In the genomic region with DNA sequence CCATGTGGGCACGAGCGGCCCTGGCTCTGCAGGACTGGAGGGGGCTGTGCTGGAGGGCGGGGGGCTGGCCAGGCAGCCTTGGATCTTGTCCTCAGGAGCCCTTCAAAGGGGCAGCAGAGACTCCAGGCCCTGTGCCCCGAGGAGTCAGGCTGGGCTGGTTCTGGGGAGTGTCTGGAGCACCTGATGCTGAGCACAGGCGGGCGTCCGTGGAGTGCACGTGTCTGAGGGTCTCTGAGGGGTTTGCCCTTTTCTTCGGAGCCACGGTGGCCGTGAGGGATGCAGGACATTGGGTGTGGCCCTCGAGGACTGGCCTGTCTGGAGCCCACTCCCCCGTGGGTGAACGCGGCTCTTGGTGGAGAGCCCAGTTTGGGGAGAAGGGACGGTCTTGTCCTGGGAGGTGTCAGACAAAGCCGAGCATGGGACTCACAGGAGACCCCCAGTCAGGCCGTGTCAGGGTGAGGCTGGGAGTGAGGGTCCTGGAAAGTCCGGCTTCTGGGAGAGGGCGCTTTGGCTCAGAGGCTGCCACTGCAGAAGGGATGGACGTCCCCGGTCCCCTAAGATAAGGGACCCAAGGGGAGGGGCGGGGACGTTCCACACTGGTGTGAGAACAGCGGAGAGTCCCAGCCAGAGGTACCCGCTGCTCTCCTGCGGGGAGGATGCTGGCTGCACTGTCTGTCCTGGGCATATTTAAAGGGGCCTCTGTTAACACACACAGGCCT, we compare ENCODE assay signal across 1 cellular context.
TF ChIP-seq lines count a peak whose summit lies in the region.

No MANE protein-coding gene starts in this region.

TF ChIP-seq in liver, 16 proteins besides CTCF, POLR2A, EP300 and RAD21:
- TF ChIP-seq RXRA (IDR thresholded peaks at IDR 0.05) = no peak
- TF ChIP-seq ZBTB33 (IDR thresholded peaks at IDR 0.05) = no peak
- TF ChIP-seq FOXA2 (IDR thresholded peaks at IDR 0.05) = no peak
- TF ChIP-seq, protein P1, sequence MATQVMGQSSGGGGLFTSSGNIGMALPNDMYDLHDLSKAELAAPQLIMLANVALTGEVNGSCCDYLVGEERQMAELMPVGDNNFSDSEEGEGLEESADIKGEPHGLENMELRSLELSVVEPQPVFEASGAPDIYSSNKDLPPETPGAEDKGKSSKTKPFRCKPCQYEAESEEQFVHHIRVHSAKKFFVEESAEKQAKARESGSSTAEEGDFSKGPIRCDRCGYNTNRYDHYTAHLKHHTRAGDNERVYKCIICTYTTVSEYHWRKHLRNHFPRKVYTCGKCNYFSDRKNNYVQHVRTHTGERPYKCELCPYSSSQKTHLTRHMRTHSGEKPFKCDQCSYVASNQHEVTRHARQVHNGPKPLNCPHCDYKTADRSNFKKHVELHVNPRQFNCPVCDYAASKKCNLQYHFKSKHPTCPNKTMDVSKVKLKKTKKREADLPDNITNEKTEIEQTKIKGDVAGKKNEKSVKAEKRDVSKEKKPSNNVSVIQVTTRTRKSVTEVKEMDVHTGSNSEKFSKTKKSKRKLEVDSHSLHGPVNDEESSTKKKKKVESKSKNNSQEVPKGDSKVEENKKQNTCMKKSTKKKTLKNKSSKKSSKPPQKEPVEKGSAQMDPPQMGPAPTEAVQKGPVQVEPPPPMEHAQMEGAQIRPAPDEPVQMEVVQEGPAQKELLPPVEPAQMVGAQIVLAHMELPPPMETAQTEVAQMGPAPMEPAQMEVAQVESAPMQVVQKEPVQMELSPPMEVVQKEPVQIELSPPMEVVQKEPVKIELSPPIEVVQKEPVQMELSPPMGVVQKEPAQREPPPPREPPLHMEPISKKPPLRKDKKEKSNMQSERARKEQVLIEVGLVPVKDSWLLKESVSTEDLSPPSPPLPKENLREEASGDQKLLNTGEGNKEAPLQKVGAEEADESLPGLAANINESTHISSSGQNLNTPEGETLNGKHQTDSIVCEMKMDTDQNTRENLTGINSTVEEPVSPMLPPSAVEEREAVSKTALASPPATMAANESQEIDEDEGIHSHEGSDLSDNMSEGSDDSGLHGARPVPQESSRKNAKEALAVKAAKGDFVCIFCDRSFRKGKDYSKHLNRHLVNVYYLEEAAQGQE (IDR thresholded peaks at IDR 0.05) = no peak
- no peak for TF ChIP-seq FOXA1 (IDR thresholded peaks at IDR 0.05)
- TF ChIP-seq NR2F2 (IDR thresholded peaks at IDR 0.05) = no peak
- TF ChIP-seq YY1 (IDR thresholded peaks at IDR 0.05) = no peak
- TF ChIP-seq TAF1 (conservative IDR thresholded peaks at IDR 0.05) = no peak
